In the genomic region with DNA sequence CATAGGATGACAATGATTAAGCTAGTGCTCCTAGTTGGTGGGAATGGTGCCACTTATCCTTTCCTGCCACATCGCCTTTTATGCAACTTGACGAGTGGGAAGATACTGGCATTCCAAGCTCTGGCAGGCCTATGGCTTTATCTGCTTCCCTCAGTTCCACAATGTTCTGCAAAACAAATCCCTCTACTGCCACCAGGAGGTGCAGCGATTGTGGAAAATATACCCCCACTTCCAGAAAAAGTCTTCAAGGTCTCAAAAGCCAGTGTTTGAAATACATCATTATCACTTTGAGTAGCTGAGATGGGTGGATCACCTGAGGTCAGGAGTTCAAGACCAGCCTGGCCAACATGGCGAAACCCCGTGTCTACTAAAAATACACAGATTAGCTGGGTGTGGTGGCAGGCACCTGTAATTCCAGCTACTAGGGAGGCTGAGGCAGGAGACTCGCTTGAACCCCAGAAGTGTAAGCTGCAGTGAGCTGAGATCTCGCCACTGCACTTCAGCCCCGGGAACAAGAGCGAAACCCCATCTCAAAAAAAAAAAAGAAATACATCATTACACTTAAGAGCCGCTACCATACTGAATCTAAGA, we compare ENCODE assay signal across 8 cellular contexts. TPM values are rescaled to one million over a fixed set of nuclear protein-coding genes. Genes with fewer than 3 reads are reported as not detected.
DNase-seq lines count a peak whose midpoint lies in the region; ATAC-seq and TF ChIP-seq lines count a peak whose summit lies in the region.

No MANE protein-coding gene starts in this region.

- no peak overlapping the region for H3K4me3 Mint-ChIP-seq in endodermal cell

- H3K27ac ChIP-seq in IMR-90 (ENCODE audit: insufficient read depth, low read length) (no peak overlapping the region), endodermal cell (ENCODE audit: low read depth, low read length) (no peak overlapping the region)

- TF ChIP-seq POLR2A in IMR-90 (IDR thresholded peaks at IDR 0.05; ENCODE audit: low read depth, low read length), result no peak

- H3K36me3 ChIP-seq in IMR-90 (ENCODE audit: control insufficient read depth, insufficient read depth, low read length), result 0 out of 2 replicates have a peak, but pooled peaks cover 3% of the 10 kb centered on the region
- H3K36me3 ChIP-seq in endodermal cell (ENCODE audit: control insufficient read depth, insufficient read depth, low read length), result no peaks in the 10 kb centered on the region
- H3K36me3 ChIP-seq in mucosa of descending colon (ENCODE audit: low read depth), result no peaks in the 10 kb centered on the region

- H3K23ac ChIP-seq in IMR-90 (ENCODE audit: low read depth, low read length), result no peak overlapping the region

- ATAC-seq in IMR-90 (ENCODE audit: low read depth), result peak; percentile 24
- peak; percentile 44 for ATAC-seq in mucosa of descending colon
- ATAC-seq in HG03196 (IDR thresholded peaks at IDR 0.05; ENCODE audit: unreplicated experiment), result no peak
- ATAC-seq in GM19395 (IDR thresholded peaks at IDR 0.05; ENCODE audit: unreplicated experiment), result no peak

- no peak overlapping the region for H2BK120ac ChIP-seq in IMR-90 (ENCODE audit: low read depth, low read length)

- no peak overlapping the region for H2BK15ac ChIP-seq in IMR-90 (ENCODE audit: low read depth, low read length)

- no peak overlapping the region for H2BK5ac ChIP-seq in IMR-90 (ENCODE audit: low read depth, low read length, poor library complexity, severe bottlenecking)

- H2AFZ ChIP-seq in IMR-90 (replicated peaks; ENCODE audit: low read length, poor library complexity), result no peak overlapping the region

- H3K4ac ChIP-seq in IMR-90 (ENCODE audit: low read depth, low read length), result no peak overlapping the region

- H3K4me1 ChIP-seq in IMR-90 (ENCODE audit: control insufficient read depth, insufficient read depth, low read length) (no peaks in the 10 kb centered on the region), endodermal cell (ENCODE audit: control insufficient read depth, insufficient read depth, low read length) (no peaks in the 10 kb centered on the region), mucosa of descending colon (ENCODE audit: low read depth) (peaks cover 9% of the 10 kb centered on the region)

- H3K9me3 Mint-ChIP-seq in endodermal cell, result no peaks in the 10 kb centered on the region

- in situ Hi-C loops in IMR-90 (cut with MboI; ENCODE audit: low sequenced_read_pairs), result no loop called here

- DNase-seq in NCI-H1417 (lab: John Stamatoyannopoulos, UW) (peak; percentile 2 to 42 (median 16)), NCI-H1417 treated with DMSO at 0.1 percent for 48 hours (lab: John Stamatoyannopoulos, UW) (no peak), IMR-90 (peak; percentile 67), SW480 (ENCODE audit: low spot score) (peak; percentile 63), endodermal cell (peak; percentile 90), mucosa of descending colon (peak in 1 of 3 donors; percentile 84)

- H3K4me1 Mint-ChIP-seq in endodermal cell, result peaks cover 20% of the 10 kb centered on the region

- no peak overlapping the region for H2AK9ac ChIP-seq in IMR-90 (replicated peaks; ENCODE audit: low read depth, low read length, poor library complexity)

- H3K27me3 ChIP-seq in IMR-90 (ENCODE audit: control insufficient read depth, insufficient read depth, low read length), result no peaks in the 10 kb centered on the region
- H3K27me3 ChIP-seq in endodermal cell (ENCODE audit: control insufficient read depth, insufficient read depth, low read length, poor library complexity, severe bottlenecking), result no peaks in the 10 kb centered on the region

- H3K4me3 ChIP-seq in IMR-90 (ENCODE audit: insufficient read depth, low read depth, low read length) (no peak overlapping the region), endodermal cell (ENCODE audit: low read length) (no peak overlapping the region), mucosa of descending colon (no peak overlapping the region)

- CTCF ChIA-PET in IMR-90 (lab: Yijun Ruan, JAX), result interaction anchor here (0.6 to 2.0 kb wide), 11 partner anchors 9 to 139 kb away, joined by 3 to 7 read pairs (median 4); no protein-coding TSS in a partner anchor

- H3K9ac ChIP-seq in IMR-90 (ENCODE audit: low read depth, low read length), result no peak overlapping the region
- H3K9ac ChIP-seq in endodermal cell (ENCODE audit: extremely low read depth, low read length, poor library complexity, severe bottlenecking), result no peak overlapping the region

- no peak overlapping the region for H4K5ac ChIP-seq in IMR-90 (ENCODE audit: low read depth, low read length)

- H3K18ac ChIP-seq in IMR-90 (ENCODE audit: low read depth, low read length), result no peak overlapping the region

- TF ChIP-seq RAD21 in IMR-90 (IDR thresholded peaks at IDR 0.05; ENCODE audit: low read length), result peak; percentile 59

- H4K91ac ChIP-seq in IMR-90 (ENCODE audit: insufficient read depth, low read depth, low read length), result no peak overlapping the region

- TF ChIP-seq CTCF in IMR-90 (conservative IDR thresholded peaks at IDR 0.05; ENCODE audit: low read depth, low read length) (peak; percentile 68), endodermal cell (conservative IDR thresholded peaks at IDR 0.05) (peak; percentile 89), mucosa of descending colon (IDR thresholded peaks at IDR 0.05) (peak; percentile 44)

- peak overlapping the region; percentile 44; the same call in 1 of the 2 replicates for H2AK5ac ChIP-seq in IMR-90 (ENCODE audit: low read depth, low read length)

- peak overlapping the region; percentile 51; the same call in 1 of the 2 replicates for H3K4me2 ChIP-seq in IMR-90 (ENCODE audit: low read depth, low read length)

- H4K8ac ChIP-seq in IMR-90 (ENCODE audit: low read depth in 2 of 2, low read length in 2 of 2), result no peak overlapping the region

- intact Hi-C loops in IMR-90 (cut with micrococcal nuclease) (loop anchor here (1.0 kb wide), 2 partner anchors 63 to 140 kb away; no protein-coding TSS in a partner anchor), mucosa of descending colon (cut with DNase I, micrococcal nuclease) (no loop called here)

- peak overlapping the region; percentile 61 for H3K27ac Mint-ChIP-seq in endodermal cell

- H4K20me1 ChIP-seq in IMR-90 (ENCODE audit: insufficient read depth, low read length), result peaks cover 64% of the 10 kb centered on the region

- H3K56ac ChIP-seq in IMR-90 (ENCODE audit: extremely low read depth, insufficient read depth, low read length), result no peak overlapping the region

- BruUV-seq in IMR-90 (replicated peaks; lab: Mats Ljungman, UMichigan), result no TSS peak

- H2BK20ac ChIP-seq in IMR-90 (ENCODE audit: low read depth, low read length), result no peak overlapping the region

- no peaks in the 10 kb centered on the region for H3K9me3 ChIP-seq in IMR-90 (ENCODE audit: control insufficient read depth, insufficient read depth, low read length)
- no peaks in the 10 kb centered on the region for H3K9me3 ChIP-seq in endodermal cell (ENCODE audit: control insufficient read depth, low read length)
- H3K9me3 ChIP-seq in mucosa of descending colon, result no peaks in the 10 kb centered on the region

- H3K36me3 Mint-ChIP-seq in endodermal cell (ENCODE audit: low read depth), result peaks cover 3% of the 10 kb centered on the region

- H3K14ac ChIP-seq in IMR-90 (replicated peaks; ENCODE audit: low read depth, low read length), result no peak overlapping the region

- dilution Hi-C loops in IMR-90 (cut with HindIII; ENCODE audit: low sequenced_read_pairs, unreplicated experiment), result no loop called here

- WGBS in IMR-90 (ENCODE audit: extremely low coverage in 2 of 2, insufficient read length in 1 of 2), 2 experiments, result 50% methylated on average over 2 of the region's 10 CpGs; no CpG with 5 or more reads in 1 of the 2 experiments
- 69 to 78% methylated on average over 5 to 10 of the region's 10 CpGs for WGBS in endodermal cell (ENCODE audit: insufficient coverage in 1 of 2, insufficient read length in 1 of 2), 2 experiments

- POLR2A ChIA-PET in IMR-90 (lab: Charles Lee; ENCODE audit: unreplicated experiment), result no interaction called here

- H3K79me1 ChIP-seq in IMR-90 (ENCODE audit: low read depth in 1 of 2, low read length in 2 of 2), result peaks cover 0 to 28% of the 10 kb centered on the region in 2 experiments; a peak in 2 of 4 replicates

- H3K9me1 ChIP-seq in IMR-90 (ENCODE audit: insufficient read depth, low read length), result peaks cover 6% of the 10 kb centered on the region; the same call in 1 of the 2 replicates

- no peaks in the 10 kb centered on the region for H3K27me3 Mint-ChIP-seq in endodermal cell (ENCODE audit: insufficient read depth)

TF ChIP-seq in IMR-90, 13 proteins besides CTCF, POLR2A, EP300 and RAD21:
- peak; percentile 71 for TF ChIP-seq SMC3 (IDR thresholded peaks at IDR 0.05; ENCODE audit: low read depth, low read length)
- TF ChIP-seq RCOR1 (IDR thresholded peaks at IDR 0.05; ENCODE audit: insufficient replicate concordance, low read length), result no peak

RNA-seq across cellular contexts. Expression of a gene that starts 3.4 kb away (rescaled TPM):
- total RNA-seq in IMR-90 (2012; rRNA removed) (124 and 146 TPM in 2 replicates), endodermal cell (10 to 100 TPM; 91.6 to 92.7 TPM), mucosa of descending colon (100 to 1,000 TPM in 2 of 3 donors, 10 to 100 TPM in 1; 90.8 to 131 (median 127) TPM)
- polyA plus RNA-seq in IMR-90 (2012; rRNA removed), result 110 and 144 TPM in 2 replicates
- polyA plus RNA-seq in IMR-90 (2012; cell fraction: cytosol; rRNA removed), result 71.6 and 72.6 TPM in 2 replicates
- 135 and 230 TPM in 2 replicates for polyA plus RNA-seq in IMR-90 (2012; cell fraction: nucleus; rRNA removed; ENCODE audit: low replicate concordance)
- 66.8 TPM for polyA plus RNA-seq in endodermal cell (2013, experiment 1 of 2)
- polyA plus RNA-seq in endodermal cell (2013, experiment 2 of 2), result 56.7 TPM

Comparison
In these comparisons a context has a peak if more than half of its experiments do, and no peak if none do; other contexts are left out.
1. ATAC-seq: peak in IMR-90 (single experiment) and mucosa of descending colon (single experiment); none in HG03196 (single experiment) and GM19395 (single experiment).
2. Peak in every context shown above with its lines, with median percentiles within 50 percentile points of each other: CTCF ChIP-seq.